1 cellular context compared by ENCODE assay signal in the genomic region with DNA sequence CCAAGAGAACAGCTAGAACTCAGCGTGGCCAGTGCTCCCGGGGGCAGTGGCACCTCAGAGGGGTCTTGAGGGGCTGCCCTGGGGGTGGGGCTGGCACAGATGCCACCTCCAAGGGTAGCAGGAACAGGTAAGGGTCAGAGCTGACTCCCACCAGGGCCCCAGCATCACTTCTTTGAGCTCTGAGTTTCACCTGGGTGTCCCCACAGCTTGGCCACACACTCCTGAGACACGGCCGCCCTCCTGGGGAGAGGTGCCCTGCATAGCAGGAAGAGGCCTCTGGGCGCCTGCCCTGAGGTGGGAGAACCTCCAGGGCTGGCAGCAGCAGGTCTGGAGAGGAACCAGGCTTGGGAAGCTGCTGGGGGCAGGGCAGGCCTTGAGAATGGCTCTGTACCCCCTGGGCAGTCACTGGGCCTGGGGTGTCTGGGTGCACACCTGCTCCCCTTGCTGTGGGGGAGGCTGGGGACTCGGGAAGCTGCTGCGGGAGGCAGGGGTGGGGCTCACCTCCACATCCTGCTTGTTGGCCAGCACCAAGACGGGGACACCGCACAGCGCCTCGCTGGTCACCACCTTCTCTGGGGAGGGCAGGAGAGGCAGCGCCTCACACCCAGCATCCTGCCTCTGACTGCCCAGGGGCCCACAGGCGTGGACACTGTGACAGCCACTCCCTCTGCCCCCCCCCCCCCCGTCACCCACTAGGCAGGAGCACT.
TF ChIP-seq lines count a peak whose summit lies in the region.

No MANE protein-coding gene starts in this region.

TF ChIP-seq in HCT116, 20 proteins besides CTCF, POLR2A, EP300 and RAD21:
- TF ChIP-seq, protein P1, sequence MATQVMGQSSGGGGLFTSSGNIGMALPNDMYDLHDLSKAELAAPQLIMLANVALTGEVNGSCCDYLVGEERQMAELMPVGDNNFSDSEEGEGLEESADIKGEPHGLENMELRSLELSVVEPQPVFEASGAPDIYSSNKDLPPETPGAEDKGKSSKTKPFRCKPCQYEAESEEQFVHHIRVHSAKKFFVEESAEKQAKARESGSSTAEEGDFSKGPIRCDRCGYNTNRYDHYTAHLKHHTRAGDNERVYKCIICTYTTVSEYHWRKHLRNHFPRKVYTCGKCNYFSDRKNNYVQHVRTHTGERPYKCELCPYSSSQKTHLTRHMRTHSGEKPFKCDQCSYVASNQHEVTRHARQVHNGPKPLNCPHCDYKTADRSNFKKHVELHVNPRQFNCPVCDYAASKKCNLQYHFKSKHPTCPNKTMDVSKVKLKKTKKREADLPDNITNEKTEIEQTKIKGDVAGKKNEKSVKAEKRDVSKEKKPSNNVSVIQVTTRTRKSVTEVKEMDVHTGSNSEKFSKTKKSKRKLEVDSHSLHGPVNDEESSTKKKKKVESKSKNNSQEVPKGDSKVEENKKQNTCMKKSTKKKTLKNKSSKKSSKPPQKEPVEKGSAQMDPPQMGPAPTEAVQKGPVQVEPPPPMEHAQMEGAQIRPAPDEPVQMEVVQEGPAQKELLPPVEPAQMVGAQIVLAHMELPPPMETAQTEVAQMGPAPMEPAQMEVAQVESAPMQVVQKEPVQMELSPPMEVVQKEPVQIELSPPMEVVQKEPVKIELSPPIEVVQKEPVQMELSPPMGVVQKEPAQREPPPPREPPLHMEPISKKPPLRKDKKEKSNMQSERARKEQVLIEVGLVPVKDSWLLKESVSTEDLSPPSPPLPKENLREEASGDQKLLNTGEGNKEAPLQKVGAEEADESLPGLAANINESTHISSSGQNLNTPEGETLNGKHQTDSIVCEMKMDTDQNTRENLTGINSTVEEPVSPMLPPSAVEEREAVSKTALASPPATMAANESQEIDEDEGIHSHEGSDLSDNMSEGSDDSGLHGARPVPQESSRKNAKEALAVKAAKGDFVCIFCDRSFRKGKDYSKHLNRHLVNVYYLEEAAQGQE (IDR thresholded peaks at IDR 0.05; ENCODE audit: low read depth) = no peak
- TF ChIP-seq, protein P2, sequence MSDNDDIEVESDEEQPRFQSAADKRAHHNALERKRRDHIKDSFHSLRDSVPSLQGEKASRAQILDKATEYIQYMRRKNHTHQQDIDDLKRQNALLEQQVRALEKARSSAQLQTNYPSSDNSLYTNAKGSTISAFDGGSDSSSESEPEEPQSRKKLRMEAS (IDR thresholded peaks at IDR 0.05) = no peak
